In the genomic region with DNA sequence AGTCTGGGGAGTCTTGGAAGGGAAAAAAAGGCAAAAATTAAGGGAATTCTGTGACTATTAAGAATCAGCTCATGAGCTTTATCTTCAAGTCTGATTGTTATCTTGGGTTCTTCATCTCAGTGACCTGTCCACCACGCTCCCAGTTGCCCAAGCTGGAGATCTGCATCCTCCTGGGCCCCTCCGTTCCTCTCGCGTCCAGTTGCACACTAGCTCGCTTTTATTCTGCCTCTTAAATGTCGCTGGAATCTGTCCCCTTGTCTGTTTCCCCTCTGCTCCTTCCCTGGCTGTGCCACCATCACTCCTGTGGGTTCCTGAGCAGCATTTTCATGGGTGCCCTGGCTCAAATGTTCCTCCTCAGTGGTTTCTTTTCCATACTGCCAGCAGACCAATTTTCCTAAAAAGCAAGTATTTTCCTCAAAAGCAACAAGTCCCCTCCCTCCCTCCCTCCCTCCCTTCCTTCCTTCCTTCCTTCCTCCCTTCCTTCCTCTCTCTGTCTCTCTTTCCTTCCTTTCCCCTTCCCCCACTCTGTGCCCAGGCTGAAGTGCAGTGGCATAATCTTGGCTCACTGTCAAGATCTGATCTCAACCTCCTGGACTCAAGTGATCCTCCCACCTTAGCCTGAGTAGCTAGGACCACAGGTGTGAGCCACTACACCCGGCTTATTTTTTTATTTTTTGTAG, we compare ENCODE assay signal across 3 cellular contexts.
TF ChIP-seq lines count a peak whose summit lies in the region.

No MANE protein-coding gene starts in this region.

TF ChIP-seq in A549, 52 proteins besides CTCF, POLR2A, EP300 and RAD21:
- TF ChIP-seq FOSB (CRISPR knock-in tag; IDR thresholded peaks at IDR 0.05), result no peak
- TF ChIP-seq HOXB5 (CRISPR knock-in tag; IDR thresholded peaks at IDR 0.05), result no peak
- no peak for TF ChIP-seq ZFP36 (IDR thresholded peaks at IDR 0.05; ENCODE audit: borderline replicate concordance, partially characterized antibody)
- TF ChIP-seq REST (IDR thresholded peaks at IDR 0.05), result no peak
- no peak for TF ChIP-seq KDM5A (IDR thresholded peaks at IDR 0.05)
- no peak for TF ChIP-seq EHF (CRISPR knock-in tag; IDR thresholded peaks at IDR 0.05)
- TF ChIP-seq, protein P1, sequence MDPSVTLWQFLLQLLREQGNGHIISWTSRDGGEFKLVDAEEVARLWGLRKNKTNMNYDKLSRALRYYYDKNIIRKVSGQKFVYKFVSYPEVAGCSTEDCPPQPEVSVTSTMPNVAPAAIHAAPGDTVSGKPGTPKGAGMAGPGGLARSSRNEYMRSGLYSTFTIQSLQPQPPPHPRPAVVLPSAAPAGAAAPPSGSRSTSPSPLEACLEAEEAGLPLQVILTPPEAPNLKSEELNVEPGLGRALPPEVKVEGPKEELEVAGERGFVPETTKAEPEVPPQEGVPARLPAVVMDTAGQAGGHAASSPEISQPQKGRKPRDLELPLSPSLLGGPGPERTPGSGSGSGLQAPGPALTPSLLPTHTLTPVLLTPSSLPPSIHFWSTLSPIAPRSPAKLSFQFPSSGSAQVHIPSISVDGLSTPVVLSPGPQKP (IDR thresholded peaks at IDR 0.05; ENCODE audit: low read depth, low read length), result no peak
- no peak for TF ChIP-seq E2F6 (IDR thresholded peaks at IDR 0.05; ENCODE audit: borderline replicate concordance, low read depth)
- TF ChIP-seq JUN (IDR thresholded peaks at IDR 0.05), result no peak

TF ChIP-seq in HCT116, 20 proteins besides CTCF, POLR2A, EP300 and RAD21:
- TF ChIP-seq FOSL1 (IDR thresholded peaks at IDR 0.05; ENCODE audit: low read depth) (no peak), EGR1 (IDR thresholded peaks at IDR 0.05; ENCODE audit: low read depth) (no peak), EZH2 (IDR thresholded peaks at IDR 0.05) (no peak), ZFX (IDR thresholded peaks at IDR 0.05) (no peak)

TF ChIP-seq in K562, 482 proteins besides CTCF, POLR2A, EP300 and RAD21:
- no peak for TF ChIP-seq U2AF2 (optimal IDR thresholded peaks at IDR 0.05; ENCODE audit: low read depth, low read length)
- TF ChIP-seq SREBF2 (CRISPR knock-in tag; IDR thresholded peaks at IDR 0.05), result no peak
- no peak for TF ChIP-seq ZNF217 (CRISPR knock-in tag; IDR thresholded peaks at IDR 0.05)
- no peak for TF ChIP-seq RFX1 (IDR thresholded peaks at IDR 0.05)
- no peak for TF ChIP-seq PBX2 (CRISPR knock-in tag; IDR thresholded peaks at IDR 0.05; ENCODE audit: low read depth)
- no peak for TF ChIP-seq PBX2 (tag; conservative IDR thresholded peaks at IDR 0.05; ENCODE audit: low read depth)
